ENCODE assay signal across 1 cellular context in genomic region chr11:61828629-61829407, GRCh38.
A peak's percentile ranks its signal among the peaks of the same experiment; 100 is the strongest.
TF ChIP-seq lines count a peak whose summit lies in the region.

No MANE protein-coding gene starts in this region.

TF ChIP-seq in WTC11, 78 proteins besides CTCF, POLR2A, EP300 and RAD21 (continued from another document):
- TF ChIP-seq, protein P1, sequence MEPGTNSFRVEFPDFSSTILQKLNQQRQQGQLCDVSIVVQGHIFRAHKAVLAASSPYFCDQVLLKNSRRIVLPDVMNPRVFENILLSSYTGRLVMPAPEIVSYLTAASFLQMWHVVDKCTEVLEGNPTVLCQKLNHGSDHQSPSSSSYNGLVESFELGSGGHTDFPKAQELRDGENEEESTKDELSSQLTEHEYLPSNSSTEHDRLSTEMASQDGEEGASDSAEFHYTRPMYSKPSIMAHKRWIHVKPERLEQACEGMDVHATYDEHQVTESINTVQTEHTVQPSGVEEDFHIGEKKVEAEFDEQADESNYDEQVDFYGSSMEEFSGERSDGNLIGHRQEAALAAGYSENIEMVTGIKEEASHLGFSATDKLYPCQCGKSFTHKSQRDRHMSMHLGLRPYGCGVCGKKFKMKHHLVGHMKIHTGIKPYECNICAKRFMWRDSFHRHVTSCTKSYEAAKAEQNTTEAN (CRISPR knock-in tag; IDR thresholded peaks at IDR 0.05): 0 out of 2 replicates have a peak, but pooled peaks have one; percentile 33
- no peak for TF ChIP-seq NR1H2 (CRISPR knock-in tag; IDR thresholded peaks at IDR 0.05)
- TF ChIP-seq ZNF121 (CRISPR knock-in tag; IDR thresholded peaks at IDR 0.05): 0 out of 2 replicates have a peak, but pooled peaks have one; percentile 10
- TF ChIP-seq KAT7 (CRISPR knock-in tag; IDR thresholded peaks at IDR 0.05; ENCODE audit: borderline replicate concordance): 0 out of 2 replicates have a peak, but pooled peaks have one; percentile 17
- 0 out of 2 replicates have a peak, but pooled peaks have one; percentile 2 for TF ChIP-seq USF1 (CRISPR knock-in tag; IDR thresholded peaks at IDR 0.05)
- 0 out of 2 replicates have a peak, but pooled peaks have one; percentile 34 for TF ChIP-seq ETV6 (CRISPR knock-in tag; IDR thresholded peaks at IDR 0.05)
- TF ChIP-seq, protein P2, sequence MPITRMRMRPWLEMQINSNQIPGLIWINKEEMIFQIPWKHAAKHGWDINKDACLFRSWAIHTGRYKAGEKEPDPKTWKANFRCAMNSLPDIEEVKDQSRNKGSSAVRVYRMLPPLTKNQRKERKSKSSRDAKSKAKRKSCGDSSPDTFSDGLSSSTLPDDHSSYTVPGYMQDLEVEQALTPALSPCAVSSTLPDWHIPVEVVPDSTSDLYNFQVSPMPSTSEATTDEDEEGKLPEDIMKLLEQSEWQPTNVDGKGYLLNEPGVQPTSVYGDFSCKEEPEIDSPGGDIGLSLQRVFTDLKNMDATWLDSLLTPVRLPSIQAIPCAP (CRISPR knock-in tag; IDR thresholded peaks at IDR 0.05): 0 out of 2 replicates have a peak, but pooled peaks have one; percentile 19
- TF ChIP-seq, protein P3, sequence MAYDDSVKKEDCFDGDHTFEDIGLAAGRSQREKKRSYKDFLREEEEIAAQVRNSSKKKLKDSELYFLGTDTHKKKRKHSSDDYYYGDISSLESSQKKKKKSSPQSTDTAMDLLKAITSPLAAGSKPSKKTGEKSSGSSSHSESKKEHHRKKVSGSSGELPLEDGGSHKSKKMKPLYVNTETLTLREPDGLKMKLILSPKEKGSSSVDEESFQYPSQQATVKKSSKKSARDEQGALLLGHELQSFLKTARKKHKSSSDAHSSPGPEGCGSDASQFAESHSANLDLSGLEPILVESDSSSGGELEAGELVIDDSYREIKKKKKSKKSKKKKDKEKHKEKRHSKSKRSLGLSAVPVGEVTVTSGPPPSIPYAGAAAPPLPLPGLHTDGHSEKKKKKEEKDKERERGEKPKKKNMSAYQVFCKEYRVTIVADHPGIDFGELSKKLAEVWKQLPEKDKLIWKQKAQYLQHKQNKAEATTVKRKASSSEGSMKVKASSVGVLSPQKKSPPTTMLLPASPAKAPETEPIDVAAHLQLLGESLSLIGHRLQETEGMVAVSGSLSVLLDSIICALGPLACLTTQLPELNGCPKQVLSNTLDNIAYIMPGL (CRISPR knock-in tag; IDR thresholded peaks at IDR 0.05): peak; percentile 65; the same call in 1 of the 2 replicates
- TF ChIP-seq ZBTB21 (CRISPR knock-in tag; IDR thresholded peaks at IDR 0.05; ENCODE audit: borderline replicate concordance): peak; percentile 68; the same call in 1 of the 2 replicates
- peak; percentile 40; the same call in 1 of the 2 replicates for TF ChIP-seq JUN (CRISPR knock-in tag; IDR thresholded peaks at IDR 0.05)
